Comparison of ENCODE assay signal across 1 cellular context in the genomic region with DNA sequence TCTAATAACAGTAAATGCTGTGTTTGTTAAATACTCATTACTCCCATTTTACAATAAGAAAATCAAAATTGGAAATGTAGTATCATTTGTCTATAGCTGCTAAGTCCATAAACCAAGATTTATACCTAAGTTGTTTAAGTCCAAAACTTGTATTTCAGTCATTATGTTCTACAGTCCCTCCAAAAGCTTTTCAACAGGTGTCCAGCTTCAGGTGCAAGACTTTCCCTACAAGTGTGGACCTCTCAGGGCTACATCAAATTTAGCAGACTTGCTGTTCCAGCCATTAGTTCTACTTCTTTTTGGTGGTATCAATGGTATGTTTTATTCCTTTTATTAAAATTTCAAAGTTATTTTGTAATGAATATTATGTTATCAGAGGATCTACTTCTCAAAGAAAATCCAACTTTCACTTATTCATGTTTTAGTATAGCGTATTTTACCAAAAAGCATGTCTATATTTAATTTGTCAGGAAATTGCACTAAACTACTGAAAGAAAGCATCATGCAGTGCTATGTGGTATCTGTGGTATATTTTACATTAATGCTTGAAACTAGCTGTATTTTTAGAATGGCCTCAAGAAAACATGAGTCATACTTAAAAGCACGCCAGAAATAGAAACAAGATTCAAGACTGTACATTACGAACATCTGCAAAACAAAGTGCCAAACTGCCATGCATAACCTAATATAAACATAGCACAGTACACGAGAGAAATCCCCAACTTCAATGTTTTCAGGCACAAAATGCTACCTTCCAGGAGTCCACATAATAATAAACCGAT.
TF ChIP-seq lines count a peak whose summit lies in the region.

No MANE protein-coding gene starts in this region.

TF ChIP-seq in H1, 55 proteins besides CTCF, POLR2A, EP300 and RAD21 (continued from another document):
- no peak for TF ChIP-seq CEBPB (IDR thresholded peaks at IDR 0.05; ENCODE audit: low read depth, low read length)
- TF ChIP-seq FOSL1 (IDR thresholded peaks at IDR 0.05; ENCODE audit: insufficient read depth, low read depth, low read length), result no peak
- no peak for TF ChIP-seq SIN3A (conservative IDR thresholded peaks at IDR 0.05 in 1 of 2, IDR thresholded peaks at IDR 0.05 in 1 of 2; ENCODE audit: low read depth in 1 of 2, low read length in 2 of 2)
- TF ChIP-seq, protein P1, sequence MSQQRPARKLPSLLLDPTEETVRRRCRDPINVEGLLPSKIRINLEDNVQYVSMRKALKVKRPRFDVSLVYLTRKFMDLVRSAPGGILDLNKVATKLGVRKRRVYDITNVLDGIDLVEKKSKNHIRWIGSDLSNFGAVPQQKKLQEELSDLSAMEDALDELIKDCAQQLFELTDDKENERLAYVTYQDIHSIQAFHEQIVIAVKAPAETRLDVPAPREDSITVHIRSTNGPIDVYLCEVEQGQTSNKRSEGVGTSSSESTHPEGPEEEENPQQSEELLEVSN (IDR thresholded peaks at IDR 0.05), result no peak
- TF ChIP-seq CTBP2 (IDR thresholded peaks at IDR 0.05; ENCODE audit: borderline replicate concordance, insufficient read depth, insufficient read length, low read length), result no peak
